15 cellular contexts compared by ENCODE assay signal in the genomic region with DNA sequence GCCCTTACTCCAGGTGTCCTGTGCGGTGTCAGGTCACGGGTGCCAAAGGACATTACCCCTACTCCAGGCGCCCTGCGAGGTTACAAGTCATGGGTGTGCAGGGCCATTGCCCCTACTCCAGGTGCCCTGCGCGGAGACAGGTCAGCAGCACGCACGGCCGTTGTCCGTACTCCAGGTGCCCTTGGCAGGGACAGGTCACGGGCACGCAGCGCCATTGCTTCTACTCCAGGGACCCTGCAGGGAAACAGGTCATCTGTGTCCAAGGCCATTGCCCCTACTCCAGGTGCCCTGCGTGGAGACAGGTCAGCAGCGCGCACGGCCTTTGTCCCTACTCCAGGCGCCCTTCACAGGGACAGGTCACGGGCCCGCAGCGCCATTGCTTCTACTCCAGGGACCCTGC. TPM values are rescaled to one million over a fixed set of nuclear protein-coding genes. Genes with fewer than 3 reads are reported as not detected.
"Had no signal": no experiment of that assay in that cellular context is flagged by ENCODE, and none has a peak within 500 bp of the region (broad histone marks: within the 10 kb centered on the region; RNA-seq: fewer than 3 reads in every experiment).

No MANE protein-coding gene starts in this region.

RNA-seq across cellular contexts. Expression of a gene that starts 49.0 kb away (rescaled TPM):
- total RNA-seq: naive thymus-derived CD8-positive, alpha-beta T cell; natural killer cell treated with Interleukin-12 subunit alpha and Interleukin-12 subunit beta and Interleukin-15 and Interleukin-18, amount 100 ng/mL, for 72 hours; neural crest cell; omental fat pad; osteocyte; pancreas; posterior vena cava; pulmonary artery endothelial cell; right atrium auricular region; smooth muscle cell; spleen; suprapubic skin; transverse colon; upper lobe of right lung; vagina had no signal
- polyA plus RNA-seq: naive thymus-derived CD8-positive, alpha-beta T cell; smooth muscle cell; spleen had no signal
